ENCODE assay signal across 8 cellular contexts in genomic region chr11:62104816-62105610, GRCh38. TPM values are rescaled to one million over a fixed set of nuclear protein-coding genes. Genes with fewer than 3 reads are reported as not detected.
DNase-seq lines count a peak whose midpoint lies in the region; TF ChIP-seq lines count a peak whose summit lies in the region.

No MANE protein-coding gene starts in this region.

- intact Hi-C loops in dorsolateral prefrontal cortex (cut with DNase I): loop anchor here (5.0 kb wide), 2 partner anchors 288 to 308 kb away; partner anchors contain the start of gene FADS1 (in 1 of the 2)

- H3K4me1 ChIP-seq in muscle layer of colon (ENCODE audit: insufficient read depth, low read length): peaks cover 10% of the 10 kb centered on the region

- H3K27me3 ChIP-seq in AG04450 (ENCODE audit: control insufficient read depth, insufficient read depth, low read length): no peaks in the 10 kb centered on the region
- no peaks in the 10 kb centered on the region for H3K27me3 ChIP-seq in dorsolateral prefrontal cortex
- no peaks in the 10 kb centered on the region for H3K27me3 ChIP-seq in muscle layer of colon (ENCODE audit: control insufficient read depth in 1 of 2, insufficient read depth in 2 of 2, low read length in 2 of 2)

- no peak for DNase-seq in AG04450 (ENCODE audit: low read depth, low spot score)
- peak; percentile 90 for DNase-seq in MV-4-11 (lab: John Stamatoyannopoulos, UW)
- DNase-seq in dorsolateral prefrontal cortex: no peak
- DNase-seq in dedifferentiated amniotic fluid mesenchymal stem cell (ENCODE audit: extremely low spot score): no peak
- no peak for DNase-seq in T-helper 9 cell
- no peak for DNase-seq in NCI-H2171 (lab: John Stamatoyannopoulos, UW)
- DNase-seq in GM19238 (ENCODE audit: insufficient read length, low spot score): no peak

- TF ChIP-seq CTCF in AG04450 (IDR thresholded peaks at IDR 0.05; ENCODE audit: low read depth, low read length): no peak
- no peak for TF ChIP-seq CTCF in dorsolateral prefrontal cortex (IDR thresholded peaks at IDR 0.05 in 54 of 56, conservative IDR thresholded peaks at IDR 0.05 in 2 of 56; ENCODE audit: low read depth in 1 of 56, partially characterized antibody in 56 of 56)

- CTCF ChIA-PET in AG04450 (lab: Charles Lee): interaction anchor here (5.1 to 7.2 kb wide), 2 partner anchors 24 to 206 kb away, joined by 67 to 202 read pairs; no protein-coding TSS in a partner anchor

- H3K27ac ChIP-seq in AG04450 (ENCODE audit: low read depth, low read length) (peak overlapping the region; percentile 23), dorsolateral prefrontal cortex (peak overlapping the region in 52 of 59 donors; percentile 5 to 88 (median 68)), muscle layer of colon (ENCODE audit: low read depth, low read length) (peak overlapping the region; percentile 50)

- no peaks in the 10 kb centered on the region for H3K36me3 ChIP-seq in muscle layer of colon (ENCODE audit: insufficient read depth, low read length)

- no peaks in the 10 kb centered on the region for H3K9me3 ChIP-seq in AG04450 (ENCODE audit: control insufficient read depth, insufficient read depth, low read length)
- H3K9me3 ChIP-seq in muscle layer of colon (ENCODE audit: low read length): no peaks in the 10 kb centered on the region

- POLR2A ChIA-PET in AG04450 (lab: Yijun Ruan, JAX): no interaction called here

- peak overlapping the region; percentile 44 for H3K9ac ChIP-seq in muscle layer of colon (ENCODE audit: low read length)

- H3K4me3 ChIP-seq in AG04450 (ENCODE audit: low read depth, low read length) (peak overlapping the region; percentile 26), dorsolateral prefrontal cortex (peak overlapping the region in 39 of 59 donors; percentile 0 to 46 (median 27)), muscle layer of colon (ENCODE audit: low read depth in 1 of 2, low read length in 2 of 2) (peak overlapping the region in 1 of 2 donors; percentile 59)

RNA-seq across cellular contexts. Expression of gene INCENP, which starts 18.8 kb away (rescaled TPM):
- 6.4 and 8.2 TPM in 2 replicates for polyA plus RNA-seq in AG04450 (2011; rRNA removed)
- polyA minus RNA-seq in AG04450 (2011; rRNA and poly(A)+ RNA removed): 9.1 and 10.3 TPM in 2 replicates
- 10 to 100 TPM; 26.8 to 61.2 (median 41.1) TPM for total RNA-seq in dorsolateral prefrontal cortex
